In genomic region chr6:106609699-106610098, GRCh38 we compare ENCODE assay signal across 1 cellular context.
TF ChIP-seq lines count a peak whose summit lies in the region.

No MANE protein-coding gene starts in this region.

TF ChIP-seq in GM12878, 131 proteins besides CTCF, POLR2A, EP300 and RAD21:
- TF ChIP-seq SMC3 (IDR thresholded peaks at IDR 0.05; ENCODE audit: borderline replicate concordance, low read length) (peak; percentile 71), KDM1A (IDR thresholded peaks at IDR 0.05; ENCODE audit: borderline replicate concordance) (no peak)
